29 cellular contexts compared by ENCODE assay signal in genomic region chr2:131058905-131059304, GRCh38. TPM values are rescaled to one million over a fixed set of nuclear protein-coding genes. Genes with fewer than 3 reads are reported as not detected.
A peak's percentile ranks its signal among the peaks of the same experiment; 100 is the strongest.
DNase-seq lines count a peak whose midpoint lies in the region; ATAC-seq, FAIRE-seq and TF ChIP-seq lines count a peak whose summit lies in the region.
"Had no signal": no experiment of that assay in that cellular context is flagged by ENCODE, and none has a peak within 500 bp of the region (broad histone marks: within the 10 kb centered on the region; RNA-seq: fewer than 3 reads in every experiment).

No MANE protein-coding gene starts in this region.

- no peak for ATAC-seq in activated T-cell treated with anti-CD3 and anti-CD28 coated beads, Interleukin-2, amount 50 U/mL, for 4 hours
- ATAC-seq: activated CD4-positive, alpha-beta T cell treated with anti-CD3 and anti-CD28 coated beads for 36 hours; activated T-cell treated with anti-CD3 and anti-CD28 coated beads, Interleukin-2, amount 50 U/mL, for 72 hours; Panc1; psoas muscle; T-cell had no signal

- no peak for TF ChIP-seq POLR2A in GM12891 (IDR thresholded peaks at IDR 0.05; ENCODE audit: low read depth, low read length)

- peaks cover 88% of the 10 kb centered on the region for H3K36me3 Mint-ChIP-seq in activated T-cell treated with anti-CD3 and anti-CD28 coated beads, Interleukin-2, amount 50 U/mL, for 24 hours (ENCODE audit: low read depth)
- peaks cover 36% of the 10 kb centered on the region for H3K36me3 Mint-ChIP-seq in activated T-cell treated with anti-CD3 and anti-CD28 coated beads, Interleukin-2, amount 50 U/mL, for 4 hours (ENCODE audit: insufficient read depth)

- H3K27ac ChIP-seq in cingulate gyrus (ENCODE audit: low read depth, low read length) (peak overlapping the region; percentile 89), substantia nigra (ENCODE audit: low read depth, low read length, poor library complexity, severe bottlenecking) (peak overlapping the region; percentile 89)
- H3K27ac ChIP-seq: hepatocyte, KMS-11, neural progenitor cell, psoas muscle had no signal

- no peak for FAIRE-seq in GM12891 (lab: Jason Lieb, UNC)
- FAIRE-seq: A204.1, astrocyte, H54, islet of Langerhans had no signal

- H3K27ac Mint-ChIP-seq in activated T-cell treated with anti-CD3 and anti-CD28 coated beads, Interleukin-2, amount 50 U/mL, for 24 hours: peak overlapping the region; percentile 12
- H3K27ac Mint-ChIP-seq: activated CD4-positive, alpha-beta T cell treated with anti-CD3 and anti-CD28 coated beads for 36 hours; activated T-cell treated with anti-CD3 and anti-CD28 coated beads, Interleukin-2, amount 50 U/mL, for 72 hours; B cell; neural progenitor cell; T-cell had no signal

- H3K4me1 Mint-ChIP-seq in activated T-cell treated with anti-CD3 and anti-CD28 coated beads, Interleukin-2, amount 50 U/mL, for 24 hours (ENCODE audit: low read depth): peaks cover 42% of the 10 kb centered on the region
- H3K4me1 Mint-ChIP-seq in activated T-cell treated with anti-CD3 and anti-CD28 coated beads, Interleukin-2, amount 50 U/mL, for 4 hours (ENCODE audit: low read depth): peaks cover 18% of the 10 kb centered on the region

- no peaks in the 10 kb centered on the region for H3K27me3 Mint-ChIP-seq in activated T-cell treated with anti-CD3 and anti-CD28 coated beads, Interleukin-2, amount 50 U/mL, for 24 hours
- no peaks in the 10 kb centered on the region for H3K27me3 Mint-ChIP-seq in activated T-cell treated with anti-CD3 and anti-CD28 coated beads, Interleukin-2, amount 50 U/mL, for 4 hours (ENCODE audit: low read depth)
- H3K27me3 Mint-ChIP-seq: activated CD4-positive, alpha-beta T cell treated with anti-CD3 and anti-CD28 coated beads for 36 hours; B cell; T-cell had no signal

- H3K4me3 Mint-ChIP-seq in activated T-cell treated with anti-CD3 and anti-CD28 coated beads, Interleukin-2, amount 50 U/mL, for 24 hours: no peak overlapping the region
- H3K4me3 Mint-ChIP-seq in activated T-cell treated with anti-CD3 and anti-CD28 coated beads, Interleukin-2, amount 50 U/mL, for 4 hours: no peak overlapping the region
- H3K4me3 Mint-ChIP-seq: activated CD4-positive, alpha-beta T cell treated with anti-CD3 and anti-CD28 coated beads for 36 hours; activated T-cell treated with anti-CD3 and anti-CD28 coated beads, Interleukin-2, amount 50 U/mL, for 72 hours; B cell; neural progenitor cell; T-cell had no signal

- no peaks in the 10 kb centered on the region for H3K9me3 Mint-ChIP-seq in activated T-cell treated with anti-CD3 and anti-CD28 coated beads, Interleukin-2, amount 50 U/mL, for 24 hours
- no peaks in the 10 kb centered on the region for H3K9me3 Mint-ChIP-seq in activated T-cell treated with anti-CD3 and anti-CD28 coated beads, Interleukin-2, amount 50 U/mL, for 4 hours
- H3K9me3 Mint-ChIP-seq: activated T-cell treated with anti-CD3 and anti-CD28 coated beads, Interleukin-2, amount 50 U/mL, for 72 hours; neural progenitor cell; T-cell had no signal

- DNase-seq in activated T-cell treated with anti-CD3 and anti-CD28 coated beads, Interleukin-2, amount 50 U/mL, for 24 hours: no peak
- DNase-seq in activated T-cell treated with anti-CD3 and anti-CD28 coated beads, Interleukin-2, amount 50 U/mL, for 4 hours: no peak
- DNase-seq in midbrain (lab: John Stamatoyannopoulos, UW) (peak; percentile 81), substantia nigra (lab: John Stamatoyannopoulos, UW) (peak in 47 of 49 donors; percentile 20 to 90 (median 68)), NOMO-1 treated with DMSO at 0.1 percent for 48 hours (lab: John Stamatoyannopoulos, UW; ENCODE audit: unreplicated experiment) (no peak), NCI-H2029 (lab: John Stamatoyannopoulos, UW) (no peak), GM12891 (ENCODE audit: insufficient read length, low spot score) (no peak)
- DNase-seq: activated CD4-positive, alpha-beta T cell treated with anti-CD3 and anti-CD28 coated beads for 36 hours; activated naive CD4-positive, alpha-beta T cell treated with Interleukin-2 at 50 U/mL for 16 hours; activated T-cell treated with anti-CD3 and anti-CD28 coated beads, Interleukin-2, amount 50 U/mL, for 72 hours; central memory CD4-positive, alpha-beta T cell; DMS53; GDM1; NCI-H1436 treated with DMSO at 0.1 percent for 48 hours; NCI-H2171; NCI-H524; psoas muscle; stimulated activated CD8-positive, alpha-beta memory T cell treated with anti-CD3 and anti-CD28 coated beads, Interleukin-4, amount 100 ng/mL, for 48 hours; T-cell had no signal

TF ChIP-seq in GM12891, 5 proteins besides CTCF, POLR2A, EP300 and RAD21:
- TF ChIP-seq TAF1 (IDR thresholded peaks at IDR 0.05; ENCODE audit: low read depth, low read length) (no peak), POLR2AphosphoS5 (IDR thresholded peaks at IDR 0.05; ENCODE audit: low read depth, low read length) (no peak), POU2F2 (IDR thresholded peaks at IDR 0.05; ENCODE audit: low read depth, low read length) (no peak), PAX5 (IDR thresholded peaks at IDR 0.05; ENCODE audit: insufficient read depth, low read length, severe bottlenecking) (no peak), SPI1 (IDR thresholded peaks at IDR 0.05; ENCODE audit: low read depth, low read length) (no peak)
TF ChIP-seq in GM12891: peak in this region for 0.

RNA-seq across cellular contexts. Expression of gene FAM168B, which starts 34.4 kb away (rescaled TPM):
- total RNA-seq in activated T-cell treated with anti-CD3 and anti-CD28 coated beads, Interleukin-2, amount 50 U/mL, for 4 hours: 100 to 1,000 TPM; 101 to 111 (median 107) TPM
- polyA plus RNA-seq in GM12891 (2012; ENCODE audit: low read depth, missing spikeins): 39.7 TPM

RNA-seq across cellular contexts. Expression of gene PLEKHB2, which starts 46.2 kb away (rescaled TPM):
- 10 to 100 TPM; 55.6 to 61.1 (median 57.7) TPM for total RNA-seq in activated T-cell treated with anti-CD3 and anti-CD28 coated beads, Interleukin-2, amount 50 U/mL, for 4 hours
- polyA plus RNA-seq in GM12891 (2012; ENCODE audit: low read depth, missing spikeins): 20.3 TPM

Comparison
In these comparisons a context has a peak if more than half of its experiments do, and no peak if none do; other contexts are left out.
1. DNase-seq: peak in midbrain (single experiment) and substantia nigra (47 of 49); none in activated T-cell treated with anti-CD3 and anti-CD28 coated beads, Interleukin-2, amount 50 U/mL, for 24 hours (single experiment), activated T-cell treated with anti-CD3 and anti-CD28 coated beads, Interleukin-2, amount 50 U/mL, for 4 hours (single experiment), NOMO-1 treated with DMSO at 0.1 percent for 48 hours (single experiment), NCI-H2029 (single experiment) and GM12891 (single experiment).